In the genomic region with DNA sequence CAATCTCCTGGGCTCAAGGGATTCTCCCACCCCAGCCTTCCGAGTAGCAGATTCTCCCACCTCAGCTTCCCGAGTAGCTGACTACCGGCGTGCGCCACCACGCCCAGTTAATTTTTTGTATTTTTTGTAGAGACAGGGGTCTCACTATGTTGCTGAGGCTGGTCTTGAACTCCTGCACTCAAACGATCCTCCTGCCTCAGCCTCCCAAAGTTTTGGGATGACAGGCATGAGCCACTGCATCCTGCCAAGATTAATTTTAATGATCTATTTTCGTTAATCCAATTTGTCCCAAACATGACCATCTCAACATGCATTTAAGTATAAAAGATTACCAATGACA, we compare ENCODE assay signal across 8 cellular contexts. TPM values are rescaled to one million over a fixed set of nuclear protein-coding genes. Genes with fewer than 3 reads are reported as not detected.
DNase-seq lines count a peak whose midpoint lies in the region; ATAC-seq and TF ChIP-seq lines count a peak whose summit lies in the region.

No MANE protein-coding gene starts in this region.

- TF ChIP-seq CTCF in HFF-Myc (IDR thresholded peaks at IDR 0.05; ENCODE audit: low read depth, low read length, missing control alignments) (no peak), hepatocyte (IDR thresholded peaks at IDR 0.05; ENCODE audit: poor library complexity) (no peak), spleen (IDR thresholded peaks at IDR 0.05 in 8 of 11, conservative IDR thresholded peaks at IDR 0.05 in 3 of 11) (no peak)
- TF ChIP-seq CTCF in activated CD8-positive, alpha-beta T cell treated with anti-CD3 and anti-CD28 coated beads for 36 hours (IDR thresholded peaks at IDR 0.05) = no peak

- POLR2A ChIA-PET in activated CD8-positive, alpha-beta T cell treated with anti-CD3 and anti-CD28 coated beads for 36 hours (lab: Charles Lee) = interaction anchor here (0.6 to 6.6 kb wide), 7 partner anchors 12 to 292 kb away, joined by 3 to 55 read pairs (median 3); partner anchors contain the start of gene TXNDC11

- H3K4me1 ChIP-seq in hepatocyte (ENCODE audit: insufficient read depth) (peaks cover 63% of the 10 kb centered on the region), spleen (peaks cover 49 to 89% (median 82%) of the 10 kb centered on the region in 6 donors)

- intact Hi-C loops in activated CD8-positive, alpha-beta T cell treated with anti-CD3 and anti-CD28 coated beads for 36 hours (cut with micrococcal nuclease) = loop anchor here (2.0 to 5.0 kb wide), 2 partner anchors 13 to 54 kb away; partner anchors contain the start of gene TXNDC11
- intact Hi-C loops in spleen (cut with DNase I; ENCODE audit: low total_unique reads) = loop anchor here (10.0 kb wide), 1 partner anchor 51 kb away; the partner anchor contains the start of gene TXNDC11

- H3K27me3 ChIP-seq in hepatocyte (no peaks in the 10 kb centered on the region), spleen (replicated peaks in 1 of 7) (no peaks in the 10 kb centered on the region)

- CTCF ChIA-PET in activated CD8-positive, alpha-beta T cell treated with anti-CD3 and anti-CD28 coated beads for 36 hours (lab: Charles Lee) = interaction anchor here (1.6 to 7.5 kb wide), 4 partner anchors 14 to 53 kb away, joined by 3 to 125 read pairs (median 20); partner anchors contain the start of gene TXNDC11

- peaks cover 71% of the 10 kb centered on the region for H3K4me1 Mint-ChIP-seq in activated CD8-positive, alpha-beta T cell treated with anti-CD3 and anti-CD28 coated beads for 36 hours (ENCODE audit: low read depth)

- peaks cover 36% of the 10 kb centered on the region for H4K20me1 ChIP-seq in hepatocyte (ENCODE audit: insufficient read depth, poor library complexity, severe bottlenecking)

- peak overlapping the region; percentile 86 for H3K4me2 ChIP-seq in hepatocyte

- ATAC-seq in activated CD8-positive, alpha-beta T cell treated with anti-CD3 and anti-CD28 coated beads for 36 hours = no peak
- ATAC-seq in HG03521 (IDR thresholded peaks at IDR 0.05; ENCODE audit: unreplicated experiment) = no peak

- no peaks in the 10 kb centered on the region for H3K9me2 ChIP-seq in hepatocyte (replicated peaks; ENCODE audit: insufficient read depth)

- H3K27ac ChIP-seq in hepatocyte (peak overlapping the region; percentile 98), spleen (peak overlapping the region; percentile 94 to 99 (median 98))

- H3K4me3 Mint-ChIP-seq in activated CD8-positive, alpha-beta T cell treated with anti-CD3 and anti-CD28 coated beads for 36 hours = peak overlapping the region; percentile 76

- peaks cover 36% of the 10 kb centered on the region for H3K36me3 Mint-ChIP-seq in activated CD8-positive, alpha-beta T cell treated with anti-CD3 and anti-CD28 coated beads for 36 hours (ENCODE audit: low read depth)

- peak overlapping the region; percentile 94 for H3K4me3 ChIP-seq in HFF-Myc (replicated peaks; ENCODE audit: low read depth, low read length)
- H3K4me3 ChIP-seq in hepatocyte = peak overlapping the region; percentile 83
- H3K4me3 ChIP-seq in spleen = peak overlapping the region; percentile 61 to 86 (median 75)

- H3K36me3 ChIP-seq in hepatocyte (replicated peaks; ENCODE audit: insufficient read depth, low read depth) (no peaks in the 10 kb centered on the region), spleen (peaks cover 0 to 21% (median 0%) of the 10 kb centered on the region in 6 donors)

- H3K9me3 Mint-ChIP-seq in activated CD8-positive, alpha-beta T cell treated with anti-CD3 and anti-CD28 coated beads for 36 hours = no peaks in the 10 kb centered on the region

- H3K9me3 ChIP-seq in hepatocyte (ENCODE audit: low read depth) = no peaks in the 10 kb centered on the region
- H3K9me3 ChIP-seq in spleen = no peaks in the 10 kb centered on the region

- H3K79me2 ChIP-seq in hepatocyte = peaks cover 87% of the 10 kb centered on the region

- no peak for TF ChIP-seq POLR2A in spleen (IDR thresholded peaks at IDR 0.05)

- DNase-seq in HFF-Myc (ENCODE audit: extremely low read depth, low read depth) (no peak), hepatocyte (ENCODE audit: low spot score) (no peak), spleen (no peak), SIG-M5 treated with dmso at 0.1 percent for 504 hours (lab: John Stamatoyannopoulos, UW; ENCODE audit: unreplicated experiment) (no peak), amniotic stem cell (lab: John Stamatoyannopoulos, UW) (no peak), OCI-M2 (lab: John Stamatoyannopoulos, UW; ENCODE audit: unreplicated experiment) (no peak)
- DNase-seq in activated CD8-positive, alpha-beta T cell treated with anti-CD3 and anti-CD28 coated beads for 36 hours = no peak

- H3K27ac Mint-ChIP-seq in activated CD8-positive, alpha-beta T cell treated with anti-CD3 and anti-CD28 coated beads for 36 hours = peak overlapping the region; percentile 93

- 76% methylated on average over 8 of the region's 8 CpGs for WGBS in hepatocyte (ENCODE audit: low lambda C conversion rate, missing lambda C conversion rate)
- WGBS in spleen, 5 donors = 49 to 70% (median 54%) methylated on average over 8 of the region's 8 CpGs

- H2AFZ ChIP-seq in hepatocyte = no peak overlapping the region

- no peaks in the 10 kb centered on the region for H3K27me3 Mint-ChIP-seq in activated CD8-positive, alpha-beta T cell treated with anti-CD3 and anti-CD28 coated beads for 36 hours

RNA-seq across cellular contexts. Expression of gene ZC3H7A, which starts 1.2 kb away (rescaled TPM):
- 10 to 100 TPM; 62.3 to 67.8 TPM for total RNA-seq in activated CD8-positive, alpha-beta T cell treated with anti-CD3 and anti-CD28 coated beads for 36 hours
- total RNA-seq in hepatocyte (38.0 and 40.3 TPM in 2 replicates), spleen (100 to 1,000 TPM in 3 of 7 donors, 10 to 100 TPM in 4; 77.1 to 118 (median 90.3) TPM)
- polyA plus RNA-seq in hepatocyte (34.1 and 34.9 TPM in 2 replicates), spleen (10 to 100 TPM; 28.7 to 41.6 (median 34.1) TPM)

RNA-seq across cellular contexts. Expression of gene TXNDC11, which starts 53.2 kb away (rescaled TPM):
- 10 to 100 TPM; 21.7 to 24.4 TPM for total RNA-seq in activated CD8-positive, alpha-beta T cell treated with anti-CD3 and anti-CD28 coated beads for 36 hours
- 48.7 and 59.4 TPM in 2 replicates for total RNA-seq in hepatocyte
- polyA plus RNA-seq in hepatocyte = 58.5 and 59.4 TPM in 2 replicates
- 100 to 1,000 TPM in 1 of 7 donors, 10 to 100 TPM in 6; 42.7 to 104 (median 64.0) TPM for total RNA-seq in spleen
- 10 to 100 TPM; 28.3 to 43.4 (median 36.6) TPM for polyA plus RNA-seq in spleen

RNA-seq across cellular contexts. Expression of gene RSL1D1, which starts 55.5 kb away (rescaled TPM):
- total RNA-seq in activated CD8-positive, alpha-beta T cell treated with anti-CD3 and anti-CD28 coated beads for 36 hours = 100 to 1,000 TPM; 344 TPM
- total RNA-seq in hepatocyte = 138 and 162 TPM in 2 replicates
- 138 and 142 TPM in 2 replicates for polyA plus RNA-seq in hepatocyte
- 100 to 1,000 TPM in 6 of 7 donors, 10 to 100 TPM in 1; 85.8 to 135 (median 112) TPM for total RNA-seq in spleen
- polyA plus RNA-seq in spleen = 100 to 1,000 TPM in 2 of 3 donors, 10 to 100 TPM in 1; 75.6 to 124 (median 104) TPM
